Comparison of ENCODE assay signal across 25 cellular contexts in the genomic region with DNA sequence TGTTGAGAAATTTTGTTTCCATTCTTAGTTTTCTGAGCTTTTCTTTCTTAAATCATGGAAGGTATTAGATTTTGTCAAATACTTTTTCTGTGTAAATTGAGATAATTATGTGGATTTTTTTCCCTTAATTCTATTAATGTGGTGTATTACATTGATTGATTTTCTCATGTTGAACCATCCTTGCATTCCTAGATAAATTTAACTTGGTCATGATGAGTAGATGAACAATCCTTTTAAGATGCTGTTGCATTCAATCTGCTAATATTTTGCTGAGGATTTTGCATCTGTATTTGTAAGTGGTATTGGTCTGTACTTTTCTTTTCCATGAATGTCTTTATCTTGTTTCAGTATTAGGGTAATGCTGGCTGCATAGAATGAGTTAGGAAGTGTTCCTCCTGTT.
"Had no signal": no experiment of that assay in that cellular context is flagged by ENCODE, and none has a peak within 500 bp of the region (broad histone marks: within the 10 kb centered on the region; RNA-seq: fewer than 3 reads in every experiment).

No MANE protein-coding gene starts in this region.

- DNase-seq: activated CD4-positive, alpha-beta T cell treated with anti-CD3 and anti-CD28 coated beads for 4 hours; activated CD8-positive, alpha-beta memory T cell treated with anti-CD3 and anti-CD28 coated beads, Interleukin-2, amount 10 ng/mL, durations not matched to agents 7 days and 5 days; activated effector memory CD4-positive, alpha-beta T cell treated with Interleukin-2 at 50 U/mL for 16 hours; activated naive CD4-positive, alpha-beta T cell; amygdala; MV-4-11; NCI-H1092 treated with DMSO at 0.1 percent for 48 hours; NCI-H1417 treated with DMSO at 0.1 percent for 48 hours; NCI-H1694; NCI-H2029; NCI-H2107; NCI-H2171 treated with DMSO at 0.1 percent for 48 hours; NCI-H226; NCI-H526 treated with DMSO at 0.1 percent for 48 hours; NCI-H82; SJCRH30; SK-N-SH; T-helper 1 cell; WERI-Rb-1 had no signal

- H3K36me3 ChIP-seq: SJCRH30 had no signal

- H3K27ac ChIP-seq: KMS-11, SJCRH30, WERI-Rb-1 had no signal

- ATAC-seq: activated CD4-positive, CD25-positive, alpha-beta regulatory T cell treated with anti-CD3 and anti-CD28 coated beads, Interleukin-2, amount 50 U/mL, for 24 hours; activated CD8-positive, alpha-beta memory T cell treated with anti-CD3 and anti-CD28 coated beads, Interleukin-2, amount 10 ng/mL, durations not matched to agents 7 days and 5 days had no signal

- H3K27me3 Mint-ChIP-seq: activated CD8-positive, alpha-beta memory T cell treated with anti-CD3 and anti-CD28 coated beads, Interleukin-2, amount 10 ng/mL, durations not matched to agents 7 days and 5 days; activated naive CD8-positive, alpha-beta T cell; activated T-cell treated with anti-CD3 and anti-CD28 coated beads, Interleukin-2, amount 50 U/mL, for 24 hours; brain had no signal

- H3K4me1 Mint-ChIP-seq: brain had no signal

- H3K9me3 ChIP-seq: SJCRH30 had no signal

- H3K4me1 ChIP-seq: SJCRH30 had no signal

- H3K4me3 Mint-ChIP-seq: activated CD8-positive, alpha-beta memory T cell treated with anti-CD3 and anti-CD28 coated beads, Interleukin-2, amount 10 ng/mL, durations not matched to agents 7 days and 5 days; activated naive CD8-positive, alpha-beta T cell; activated T-cell treated with anti-CD3 and anti-CD28 coated beads, Interleukin-2, amount 50 U/mL, for 24 hours; activated T-helper 1 cell treated with anti-CD3 and anti-CD28 coated beads, Interleukin-12 subunit alpha, Interleukin-12 subunit beta, Interleukin-2, Interleukin-4 antibody, amounts not matched to agents 30 ng/mL and 10 ng/mL and 1 ng/mL, durations not matched to agents 14 hours and 24 hours and 36 hours; brain had no signal

- H3K27ac Mint-ChIP-seq: activated naive CD8-positive, alpha-beta T cell; activated T-cell treated with anti-CD3 and anti-CD28 coated beads, Interleukin-2, amount 50 U/mL, for 24 hours; activated T-helper 1 cell treated with anti-CD3 and anti-CD28 coated beads, Interleukin-12 subunit alpha, Interleukin-12 subunit beta, Interleukin-2, Interleukin-4 antibody, amounts not matched to agents 30 ng/mL and 10 ng/mL and 1 ng/mL, durations not matched to agents 14 hours and 24 hours and 36 hours; brain had no signal

- H3K9me3 Mint-ChIP-seq: activated T-cell treated with anti-CD3 and anti-CD28 coated beads, Interleukin-2, amount 50 U/mL, for 24 hours had no signal

- H3K4me3 ChIP-seq: SJCRH30 had no signal
